Comparison of ENCODE assay signal across 7 cellular contexts in the genomic region with DNA sequence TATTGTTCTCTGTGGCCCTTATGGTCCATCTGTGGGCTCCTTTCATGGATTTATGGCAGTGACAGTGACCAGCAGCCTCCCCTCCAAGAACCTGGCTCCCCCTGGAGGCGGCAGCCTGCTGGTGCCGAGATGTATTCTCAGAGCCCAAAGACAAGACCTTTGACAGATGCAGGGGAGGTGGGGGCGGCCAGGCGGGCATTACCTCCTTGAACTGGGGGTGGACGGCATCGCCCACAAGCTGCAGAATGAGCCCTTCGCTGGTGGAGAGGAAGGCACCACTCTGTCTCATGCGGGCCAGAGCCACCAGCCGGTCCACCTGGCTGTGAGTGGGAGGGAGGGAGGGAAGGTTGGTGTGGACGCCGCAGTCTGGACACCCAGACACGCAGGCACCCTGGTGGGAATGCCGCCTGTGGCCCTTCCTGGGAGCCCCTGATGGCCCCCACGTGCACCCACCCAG. TPM values are rescaled to one million over a fixed set of nuclear protein-coding genes. Genes with fewer than 3 reads are reported as not detected.
DNase-seq lines count a peak whose midpoint lies in the region; ATAC-seq and TF ChIP-seq lines count a peak whose summit lies in the region.

No MANE protein-coding gene starts in this region.

- no peak overlapping the region for H3K4me3 ChIP-seq in GM06990 (replicated peaks; ENCODE audit: low read depth, low read length)

- ATAC-seq in GM21619 (IDR thresholded peaks at IDR 0.05; ENCODE audit: unreplicated experiment), result no peak

- H3K36me3 ChIP-seq in GM06990 (ENCODE audit: control insufficient read depth, insufficient read depth, low read length), result peaks cover 5% of the 10 kb centered on the region

- DNase-seq in GM06990 (ENCODE audit: extremely low read depth, insufficient read length), result no peak
- peak; percentile 37 for DNase-seq in MV-4-11 (lab: John Stamatoyannopoulos, UW)
- DNase-seq in activated CD4-positive, alpha-beta T cell treated with anti-CD3 and anti-CD28 coated beads, Interleukin-2, amount 50 U/mL, for 1 hour, result peak; percentile 52
- DNase-seq in epidermal melanocyte (ENCODE audit: insufficient read length, low spot score), result peak; percentile 78
- peak; percentile 27 for DNase-seq in occipital lobe (lab: John Stamatoyannopoulos, UW)
- no peak for DNase-seq in NCI-H526 treated with DMSO at 0.1 percent for 48 hours (lab: John Stamatoyannopoulos, UW)

- peak; percentile 75 for TF ChIP-seq CTCF in GM06990 (IDR thresholded peaks at IDR 0.05; ENCODE audit: insufficient read depth, low read length, poor library complexity, severe bottlenecking)

- no peaks in the 10 kb centered on the region; the same call in 1 of the 2 replicates for H3K27me3 ChIP-seq in GM06990 (replicated peaks; ENCODE audit: control insufficient read depth, insufficient read depth, low read length)

RNA-seq across cellular contexts. Expression of a gene that starts 6.6 kb away (rescaled TPM):
- 13.7 TPM for total RNA-seq in occipital lobe

RNA-seq across cellular contexts. Expression of a gene that starts 9.7 kb away (rescaled TPM):
- not detected for total RNA-seq in occipital lobe

RNA-seq across cellular contexts. Expression of a gene that starts 11.7 kb away (rescaled TPM):
- total RNA-seq in occipital lobe, result 4.2 TPM

RNA-seq across cellular contexts. Expression of a gene that starts 21.6 kb away (rescaled TPM):
- total RNA-seq in occipital lobe, result 0.78 TPM

RNA-seq across cellular contexts. Expression of a gene that starts 30.2 kb away (rescaled TPM):
- 15.0 TPM for total RNA-seq in occipital lobe

Comparison
In these comparisons a context has a peak if more than half of its experiments do, and no peak if none do; other contexts are left out.
1. DNase-seq: peak in MV-4-11 (single experiment), activated CD4-positive, alpha-beta T cell treated with anti-CD3 and anti-CD28 coated beads, Interleukin-2, amount 50 U/mL, for 1 hour (single experiment), epidermal melanocyte (single experiment) and occipital lobe (single experiment); none in GM06990 (single experiment) and NCI-H526 treated with DMSO at 0.1 percent for 48 hours (single experiment).